In genomic region chr1:6052543-6053205, GRCh38 we compare ENCODE assay signal across 1 cellular context.
TF ChIP-seq lines count a peak whose summit lies in the region.

No MANE protein-coding gene starts in this region.

TF ChIP-seq in K562, 482 proteins besides CTCF, POLR2A, EP300 and RAD21 (continued from another document and continues in another):
- TF ChIP-seq PRPF4 (IDR thresholded peaks at IDR 0.05; ENCODE audit: insufficient read depth, low read depth, low read length, poor library complexity, severe bottlenecking) (no peak), HCFC1 (IDR thresholded peaks at IDR 0.05; ENCODE audit: low read depth, low read length) (no peak), SP2 (IDR thresholded peaks at IDR 0.05; ENCODE audit: extremely low read depth, low read depth, low read length, poor library complexity, severe bottlenecking) (no peak), BHLHE40 (IDR thresholded peaks at IDR 0.05; ENCODE audit: low read length) (no peak), CREB3 (tag; conservative IDR thresholded peaks at IDR 0.05; ENCODE audit: low read depth) (peak; percentile 62; the same call in 1 of the 2 replicates), GTF2E2 (tag; IDR thresholded peaks at IDR 0.05) (no peak), NFIC (IDR thresholded peaks at IDR 0.05) (no peak), HSF4 (CRISPR knock-in tag; IDR thresholded peaks at IDR 0.05; ENCODE audit: borderline replicate concordance) (no peak), CBFB (CRISPR knock-in tag; IDR thresholded peaks at IDR 0.05) (no peak), ADNP (tag; IDR thresholded peaks at IDR 0.05) (no peak), DNMT1 (IDR thresholded peaks at IDR 0.05) (no peak), PCBP1 (IDR thresholded peaks at IDR 0.05; ENCODE audit: low read depth, low read length, poor library complexity, severe bottlenecking) (no peak), ZNF318 (IDR thresholded peaks at IDR 0.05; ENCODE audit: borderline replicate concordance in 1 of 2, low read depth in 1 of 2) (no peak), SPI1 (IDR thresholded peaks at IDR 0.05; ENCODE audit: borderline replicate concordance, low read depth, low read length) (no peak), FOS (IDR thresholded peaks at IDR 0.05; ENCODE audit: extremely low read depth, insufficient read length) (no peak), ID3 (CRISPR knock-in tag; IDR thresholded peaks at IDR 0.05) (no peak), ID3 (tag; IDR thresholded peaks at IDR 0.05) (no peak), ZMIZ1 (IDR thresholded peaks at IDR 0.05; ENCODE audit: low read depth in 2 of 2, low read length in 2 of 2) (no peak), PPARD (CRISPR knock-in tag; IDR thresholded peaks at IDR 0.05) (no peak), CC2D1A (IDR thresholded peaks at IDR 0.05) (no peak), ZNF407 (IDR thresholded peaks at IDR 0.05; ENCODE audit: low read depth) (no peak), NFYB (IDR thresholded peaks at IDR 0.05; ENCODE audit: extremely low read depth, insufficient read length) (no peak), MTF1 (CRISPR knock-in tag; IDR thresholded peaks at IDR 0.05; ENCODE audit: borderline replicate concordance) (no peak), NR3C1 (CRISPR knock-in tag; IDR thresholded peaks at IDR 0.05) (no peak), ZNF408 (CRISPR knock-in tag; IDR thresholded peaks at IDR 0.05; ENCODE audit: low read depth) (no peak), ARID2 (IDR thresholded peaks at IDR 0.05) (no peak), CREB5 (CRISPR knock-in tag; IDR thresholded peaks at IDR 0.05) (no peak), ZNF165 (CRISPR knock-in tag; IDR thresholded peaks at IDR 0.05; ENCODE audit: borderline replicate concordance) (no peak), ZNF583 (CRISPR knock-in tag; IDR thresholded peaks at IDR 0.05) (no peak), KDM5B (IDR thresholded peaks at IDR 0.05; ENCODE audit: insufficient replicate concordance, low read depth, low read length) (no peak), HOXB6 (CRISPR knock-in tag; IDR thresholded peaks at IDR 0.05; ENCODE audit: borderline replicate concordance) (no peak), ELF2 (CRISPR knock-in tag; IDR thresholded peaks at IDR 0.05) (no peak)
